In genomic region chr17:45306623-45307022, GRCh38 we compare ENCODE assay signal across 12 cellular contexts. TPM values are rescaled to one million over a fixed set of nuclear protein-coding genes. Genes with fewer than 3 reads are reported as not detected.
DNase-seq lines count a peak whose midpoint lies in the region; ATAC-seq and TF ChIP-seq lines count a peak whose summit lies in the region.
"Had no signal": no experiment of that assay in that cellular context is flagged by ENCODE, and none has a peak within 500 bp of the region (broad histone marks: within the 10 kb centered on the region; RNA-seq: fewer than 3 reads in every experiment).

No MANE protein-coding gene starts in this region.

- H3K36me3 ChIP-seq in HAP-1 (replicated peaks) (no peaks in the 10 kb centered on the region), brain microvascular endothelial cell (replicated peaks) (peaks cover 38% of the 10 kb centered on the region), osteoblast (ENCODE audit: insufficient read depth, low read length) (peaks cover 25% of the 10 kb centered on the region)

- H3K4me3 ChIP-seq in AG04450 (ENCODE audit: low read depth, low read length) (no peak overlapping the region), HAP-1 (no peak overlapping the region), brain microvascular endothelial cell (ENCODE audit: low read depth, low read length) (no peak overlapping the region), osteoblast (ENCODE audit: insufficient read depth, low read length) (no peak overlapping the region)

- no peak overlapping the region for H2AFZ ChIP-seq in osteoblast (ENCODE audit: low read length)

- H3K9me3 ChIP-seq in AG04450 (ENCODE audit: control insufficient read depth, insufficient read depth, low read length) (no peaks in the 10 kb centered on the region), HAP-1 (no peaks in the 10 kb centered on the region), osteoblast (ENCODE audit: low read depth, low read length) (no peaks in the 10 kb centered on the region)

- H3K79me2 ChIP-seq in osteoblast (ENCODE audit: insufficient read depth, low read length), result peaks cover 87% of the 10 kb centered on the region

- no peak overlapping the region for H3K27ac ChIP-seq in AG04450 (ENCODE audit: low read depth, low read length)
- H3K27ac ChIP-seq in brain microvascular endothelial cell, result peak overlapping the region; percentile 73
- H3K27ac ChIP-seq in osteoblast (ENCODE audit: low read depth, low read length), result peak overlapping the region; percentile 90

- no peak for ATAC-seq in GM21529 (IDR thresholded peaks at IDR 0.05; ENCODE audit: unreplicated experiment)

- H3K4me1 ChIP-seq in HAP-1, result 0 out of 2 replicates have a peak, but pooled peaks cover 3% of the 10 kb centered on the region
- peaks cover 47% of the 10 kb centered on the region for H3K4me1 ChIP-seq in osteoblast (ENCODE audit: insufficient read depth, low read length)

- peaks cover 57% of the 10 kb centered on the region for H4K20me1 ChIP-seq in osteoblast (ENCODE audit: insufficient read depth, low read length)

- in situ Hi-C loops in HAP-1 (cut with MboI; ENCODE audit: low sequenced_read_pairs) (no loop called here), brain microvascular endothelial cell (cut with HindIII; ENCODE audit: low pct_ligation_motif_present, low sequenced_read_pairs) (no loop called here)

- POLR2A ChIA-PET in AG04450 (lab: Yijun Ruan, JAX), result interaction anchor here (0.6 to 4.2 kb wide), 5 partner anchors 10 to 62 kb away, joined by 3 to 14 read pairs (median 6); partner anchors contain the start of gene MAP3K14

- TF ChIP-seq CTCF in AG04450 (IDR thresholded peaks at IDR 0.05; ENCODE audit: low read depth, low read length) (0 out of 2 replicates have a peak, but pooled peaks have one; percentile 21), brain microvascular endothelial cell (IDR thresholded peaks at IDR 0.05; ENCODE audit: low read depth, low read length, missing control alignments) (peak; percentile 32), osteoblast (IDR thresholded peaks at IDR 0.05; ENCODE audit: extremely low read depth, low read depth, low read length) (peak; percentile 19)

- DNase-seq in AG04450 (ENCODE audit: low read depth, low spot score) (no peak), HAP-1 (ENCODE audit: low spot score in 2 of 2) (peak; percentile 29 to 34), brain microvascular endothelial cell (no peak), osteoblast (ENCODE audit: insufficient read length, low spot score, missing footprints) (no peak), DMS153 (lab: John Stamatoyannopoulos, UW) (no peak), HuH-7 (ENCODE audit: low spot score) (no peak), GM03348 (ENCODE audit: low spot score) (no peak)
- DNase-seq: activated CD8-positive, alpha-beta memory T cell treated with anti-CD3 and anti-CD28 coated beads for 24 hours; GF-D8 had no signal

- peak overlapping the region; percentile 15 for H3K4me2 ChIP-seq in osteoblast (ENCODE audit: insufficient read depth, low read length)

- no peaks in the 10 kb centered on the region for H3K27me3 ChIP-seq in AG04450 (ENCODE audit: control insufficient read depth, insufficient read depth, low read length)
- no peaks in the 10 kb centered on the region for H3K27me3 ChIP-seq in HAP-1 (ENCODE audit: low read depth)
- H3K27me3 ChIP-seq in brain microvascular endothelial cell (replicated peaks), result no peaks in the 10 kb centered on the region
- H3K27me3 ChIP-seq in osteoblast (ENCODE audit: insufficient read depth, low read length), result no peaks in the 10 kb centered on the region

- CTCF ChIA-PET in AG04450 (lab: Charles Lee), result interaction anchor here (0.6 to 2.0 kb wide), 6 partner anchors 10 to 78 kb away, joined by 3 to 8 read pairs (median 4); partner anchors contain the start of gene MAP3K14

RNA-seq across cellular contexts. Expression of gene MAP3K14, which starts 10.2 kb away (rescaled TPM):
- polyA plus RNA-seq in AG04450 (2011; rRNA removed), result 4.9 and 6.6 TPM in 2 replicates
- 6.9 and 7.2 TPM in 2 replicates for polyA minus RNA-seq in AG04450 (2011; rRNA and poly(A)+ RNA removed)
- total RNA-seq in osteoblast, result 2.7 and 3.6 TPM in 2 replicates

RNA-seq across cellular contexts. Expression of gene SPATA32, which starts 44.7 kb away (rescaled TPM):
- polyA plus RNA-seq in AG04450 (2011; rRNA removed), result not detected in 2 replicates
- 0.13 TPM in 1 of 2 replicates, not detected in the other for polyA minus RNA-seq in AG04450 (2011; rRNA and poly(A)+ RNA removed)
- not detected in 2 replicates for total RNA-seq in osteoblast
- total RNA-seq: RPMI7951, subcutaneous adipose tissue had no signal

Comparison
In these comparisons a context has a peak if more than half of its experiments do, and no peak if none do; other contexts are left out.
1. DNase-seq: peak in HAP-1 (2 of 2); none in AG04450 (single experiment), brain microvascular endothelial cell (single experiment), osteoblast (single experiment), DMS153 (single experiment), HuH-7 (single experiment) and GM03348 (single experiment).
2. Peak in every context shown above with its lines, with median percentiles within 50 percentile points of each other: CTCF ChIP-seq.